ENCODE assay signal across 1 cellular context in the genomic region with DNA sequence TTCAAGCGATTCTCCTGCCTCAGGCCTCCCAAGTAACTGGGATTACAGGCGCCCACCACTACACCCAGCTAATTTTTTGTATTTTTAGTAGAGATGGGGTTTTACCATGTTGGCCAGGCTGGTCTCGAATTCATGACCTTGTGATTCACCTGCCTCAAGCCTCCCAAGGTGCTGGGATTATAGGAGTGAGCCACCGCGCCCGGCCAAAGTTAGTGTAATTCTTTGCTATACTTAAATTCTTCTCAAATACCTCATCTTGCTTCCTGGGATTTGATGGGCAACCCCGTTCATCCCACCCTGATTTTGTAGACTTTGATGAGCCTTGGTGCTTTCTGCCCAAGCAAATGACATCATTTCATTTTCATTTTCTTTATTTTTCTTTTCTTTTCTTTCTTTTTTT.
TF ChIP-seq lines count a peak whose summit lies in the region.

No MANE protein-coding gene starts in this region.

TF ChIP-seq in HepG2, 621 proteins besides CTCF, POLR2A, EP300 and RAD21 (continued from another document):
- TF ChIP-seq, protein P1, sequence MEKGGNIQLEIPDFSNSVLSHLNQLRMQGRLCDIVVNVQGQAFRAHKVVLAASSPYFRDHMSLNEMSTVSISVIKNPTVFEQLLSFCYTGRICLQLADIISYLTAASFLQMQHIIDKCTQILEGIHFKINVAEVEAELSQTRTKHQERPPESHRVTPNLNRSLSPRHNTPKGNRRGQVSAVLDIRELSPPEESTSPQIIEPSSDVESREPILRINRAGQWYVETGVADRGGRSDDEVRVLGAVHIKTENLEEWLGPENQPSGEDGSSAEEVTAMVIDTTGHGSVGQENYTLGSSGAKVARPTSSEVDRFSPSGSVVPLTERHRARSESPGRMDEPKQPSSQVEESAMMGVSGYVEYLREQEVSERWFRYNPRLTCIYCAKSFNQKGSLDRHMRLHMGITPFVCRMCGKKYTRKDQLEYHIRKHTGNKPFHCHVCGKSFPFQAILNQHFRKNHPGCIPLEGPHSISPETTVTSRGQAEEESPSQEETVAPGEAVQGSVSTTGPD (CRISPR knock-in tag; IDR thresholded peaks at IDR 0.05), result no peak
- TF ChIP-seq ZSCAN9 (CRISPR knock-in tag; IDR thresholded peaks at IDR 0.05; ENCODE audit: borderline replicate concordance) (no peak), NFIB (CRISPR knock-in tag; IDR thresholded peaks at IDR 0.05; ENCODE audit: borderline replicate concordance) (no peak)
